In genomic region chr2:128197059-128197458, GRCh38 we compare ENCODE assay signal across 1 cellular context.
TF ChIP-seq lines count a peak whose summit lies in the region.

No MANE protein-coding gene starts in this region.

TF ChIP-seq in IMR-90, 13 proteins besides CTCF, POLR2A, EP300 and RAD21 (continued from another document):
- TF ChIP-seq MAZ (IDR thresholded peaks at IDR 0.05; ENCODE audit: borderline replicate concordance, low read depth, low read length): no peak
- no peak for TF ChIP-seq CHD1 (IDR thresholded peaks at IDR 0.05; ENCODE audit: low read depth, low read length)
- TF ChIP-seq NFE2L2 (IDR thresholded peaks at IDR 0.05; ENCODE audit: low read depth, low read length): no peak
- no peak for TF ChIP-seq BHLHE40 (IDR thresholded peaks at IDR 0.05; ENCODE audit: low read depth, low read length)
- no peak for TF ChIP-seq ELK1 (IDR thresholded peaks at IDR 0.05; ENCODE audit: borderline replicate concordance, low read depth, low read length)
- TF ChIP-seq RFX5 (IDR thresholded peaks at IDR 0.05; ENCODE audit: low read depth, low read length): no peak
- no peak for TF ChIP-seq MXI1 (IDR thresholded peaks at IDR 0.05; ENCODE audit: borderline replicate concordance, low read depth, low read length)
- no peak for TF ChIP-seq SMC3 (IDR thresholded peaks at IDR 0.05; ENCODE audit: low read depth, low read length)
- no peak for TF ChIP-seq RCOR1 (IDR thresholded peaks at IDR 0.05; ENCODE audit: insufficient replicate concordance, low read length)
- TF ChIP-seq MAFK (IDR thresholded peaks at IDR 0.05; ENCODE audit: low read depth, low read length): no peak
- no peak for TF ChIP-seq CEBPB (IDR thresholded peaks at IDR 0.05; ENCODE audit: low read depth, low read length)
- TF ChIP-seq FOS (IDR thresholded peaks at IDR 0.05; ENCODE audit: low read depth, low read length): no peak
